8 cellular contexts compared by ENCODE assay signal in the genomic region with DNA sequence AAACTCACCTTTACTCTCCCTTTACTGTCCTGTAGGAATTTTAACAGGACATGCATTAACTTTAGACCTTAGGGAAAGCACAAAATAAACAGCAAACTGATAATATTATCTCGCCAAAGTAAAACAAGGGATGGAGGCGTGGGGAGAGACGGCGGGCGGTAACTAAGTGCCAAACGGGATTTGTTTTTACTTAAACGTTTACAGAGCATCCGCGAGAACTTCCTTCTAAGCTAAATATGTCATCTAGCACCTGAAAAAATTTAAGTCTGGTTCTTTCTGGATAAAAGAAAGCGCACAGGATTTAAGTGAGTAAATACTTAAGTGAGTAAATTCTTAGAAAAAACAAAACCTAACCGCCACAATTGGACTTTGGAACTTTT.
DNase-seq lines count a peak whose midpoint lies in the region; ATAC-seq, FAIRE-seq and TF ChIP-seq lines count a peak whose summit lies in the region.

No MANE protein-coding gene starts in this region.

- H3F3A ChIP-seq in SK-N-SH (replicated peaks; ENCODE audit: insufficient read depth) = no peaks in the 10 kb centered on the region

- TF ChIP-seq CTCF in SK-N-SH (IDR thresholded peaks at IDR 0.05) (no peak), foreskin fibroblast (IDR thresholded peaks at IDR 0.05; ENCODE audit: low read depth, low read length) (no peak)

- no peaks in the 10 kb centered on the region for H3K4me1 ChIP-seq in SK-N-SH (ENCODE audit: control insufficient read depth in 1 of 2, insufficient read depth in 2 of 2, low read depth in 1 of 2, low read length in 1 of 2)

- no peaks in the 10 kb centered on the region for H4K20me1 ChIP-seq in SK-N-SH (ENCODE audit: insufficient read depth)

- 85% methylated on average over 11 of the region's 11 CpGs for WGBS in SK-N-SH (ENCODE audit: low lambda C conversion rate)

- CTCF ChIA-PET in SK-N-SH (lab: Yijun Ruan, JAX) = no interaction called here

- H3K4me3 ChIP-seq in SK-N-SH (ENCODE audit: low read depth in 2 of 2, low read length in 1 of 2) (no peak overlapping the region), foreskin fibroblast (ENCODE audit: low read depth in 1 of 2, low read length in 2 of 2) (peak overlapping the region; percentile 59 to 64)

- H3K4me2 ChIP-seq in SK-N-SH = no peak overlapping the region

- POLR2A ChIA-PET in SK-N-SH (lab: Yijun Ruan, JAX) = no interaction called here

- DNase-seq in SK-N-SH (no peak), RKO (ENCODE audit: low spot score) (peak; percentile 63), foreskin fibroblast (no peak), pons (ENCODE audit: low spot score) (peak; percentile 24), NCI-H1694 (lab: John Stamatoyannopoulos, UW) (no peak), GM12891 (ENCODE audit: insufficient read length, low spot score) (no peak)
- no peak for DNase-seq in activated CD4-positive, CD25-positive, alpha-beta regulatory T cell (lab: John Stamatoyannopoulos, UW)

- H3K9me3 ChIP-seq in SK-N-SH = no peaks in the 10 kb centered on the region

- TF ChIP-seq POLR2A in GM12891 (IDR thresholded peaks at IDR 0.05; ENCODE audit: low read depth, low read length) = no peak

- H3K9me2 ChIP-seq in SK-N-SH = no peaks in the 10 kb centered on the region

- no peaks in the 10 kb centered on the region for H3K36me3 ChIP-seq in SK-N-SH (replicated peaks in 1 of 2; ENCODE audit: control insufficient read depth in 1 of 2, insufficient read depth in 2 of 2, low read length in 1 of 2)

- FAIRE-seq in GM12891 (lab: Jason Lieb, UNC) = no peak

- peak overlapping the region; percentile 35; the same call in 1 of the 2 replicates for H2AFZ ChIP-seq in SK-N-SH (ENCODE audit: low read depth)

- ATAC-seq in SK-N-SH treated with all-trans-retinoic acid at 6 μM for 48 hours = no peak

- H3K27me3 ChIP-seq in SK-N-SH (ENCODE audit: insufficient read depth) = no peaks in the 10 kb centered on the region

- no peak for TF ChIP-seq EP300 in SK-N-SH (IDR thresholded peaks at IDR 0.05; ENCODE audit: borderline replicate concordance in 1 of 2, low read depth in 1 of 2, low read length in 1 of 2)

- H3K9ac ChIP-seq in SK-N-SH = no peak overlapping the region

- no peak overlapping the region for H3K27ac ChIP-seq in SK-N-SH (ENCODE audit: low read depth in 2 of 2, low read length in 1 of 2)

- H3K79me2 ChIP-seq in SK-N-SH (ENCODE audit: insufficient read depth) = no peaks in the 10 kb centered on the region

- no peak for TF ChIP-seq RAD21 in SK-N-SH (IDR thresholded peaks at IDR 0.05; ENCODE audit: low read length)

TF ChIP-seq in SK-N-SH, 30 proteins besides CTCF, POLR2A, EP300 and RAD21 (continues in another document):
- TF ChIP-seq, protein P1, sequence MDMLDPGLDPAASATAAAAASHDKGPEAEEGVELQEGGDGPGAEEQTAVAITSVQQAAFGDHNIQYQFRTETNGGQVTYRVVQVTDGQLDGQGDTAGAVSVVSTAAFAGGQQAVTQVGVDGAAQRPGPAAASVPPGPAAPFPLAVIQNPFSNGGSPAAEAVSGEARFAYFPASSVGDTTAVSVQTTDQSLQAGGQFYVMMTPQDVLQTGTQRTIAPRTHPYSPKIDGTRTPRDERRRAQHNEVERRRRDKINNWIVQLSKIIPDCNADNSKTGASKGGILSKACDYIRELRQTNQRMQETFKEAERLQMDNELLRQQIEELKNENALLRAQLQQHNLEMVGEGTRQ (IDR thresholded peaks at IDR 0.05; ENCODE audit: borderline replicate concordance, low read depth, low read length) = no peak
- no peak for TF ChIP-seq JUND (IDR thresholded peaks at IDR 0.05)
- TF ChIP-seq, protein P2, sequence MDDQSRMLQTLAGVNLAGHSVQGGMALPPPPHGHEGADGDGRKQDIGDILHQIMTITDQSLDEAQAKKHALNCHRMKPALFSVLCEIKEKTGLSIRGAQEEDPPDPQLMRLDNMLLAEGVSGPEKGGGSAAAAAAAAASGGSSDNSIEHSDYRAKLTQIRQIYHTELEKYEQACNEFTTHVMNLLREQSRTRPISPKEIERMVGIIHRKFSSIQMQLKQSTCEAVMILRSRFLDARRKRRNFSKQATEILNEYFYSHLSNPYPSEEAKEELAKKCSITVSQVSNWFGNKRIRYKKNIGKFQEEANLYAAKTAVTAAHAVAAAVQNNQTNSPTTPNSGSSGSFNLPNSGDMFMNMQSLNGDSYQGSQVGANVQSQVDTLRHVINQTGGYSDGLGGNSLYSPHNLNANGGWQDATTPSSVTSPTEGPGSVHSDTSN (IDR thresholded peaks at IDR 0.05) = no peak
- no peak for TF ChIP-seq YY1 (IDR thresholded peaks at IDR 0.05; ENCODE audit: low read depth)
- no peak for TF ChIP-seq SIN3A (IDR thresholded peaks at IDR 0.05; ENCODE audit: borderline replicate concordance, low read depth, low read length)
- TF ChIP-seq TEAD4 (IDR thresholded peaks at IDR 0.05; ENCODE audit: borderline replicate concordance, insufficient read depth) = no peak

TF ChIP-seq in SK-N-SH treated with all-trans-retinoic acid at 6 μM for 48 hours, 23 proteins besides CTCF, POLR2A, EP300 and RAD21 (continues in another document):
- TF ChIP-seq TOX (CRISPR knock-in tag; IDR thresholded peaks at IDR 0.05; ENCODE audit: borderline replicate concordance) = no peak
- no peak for TF ChIP-seq SNAI2 (CRISPR knock-in tag; IDR thresholded peaks at IDR 0.05)
- no peak for TF ChIP-seq ZNF8 (CRISPR knock-in tag; IDR thresholded peaks at IDR 0.05)
- TF ChIP-seq, protein P3, sequence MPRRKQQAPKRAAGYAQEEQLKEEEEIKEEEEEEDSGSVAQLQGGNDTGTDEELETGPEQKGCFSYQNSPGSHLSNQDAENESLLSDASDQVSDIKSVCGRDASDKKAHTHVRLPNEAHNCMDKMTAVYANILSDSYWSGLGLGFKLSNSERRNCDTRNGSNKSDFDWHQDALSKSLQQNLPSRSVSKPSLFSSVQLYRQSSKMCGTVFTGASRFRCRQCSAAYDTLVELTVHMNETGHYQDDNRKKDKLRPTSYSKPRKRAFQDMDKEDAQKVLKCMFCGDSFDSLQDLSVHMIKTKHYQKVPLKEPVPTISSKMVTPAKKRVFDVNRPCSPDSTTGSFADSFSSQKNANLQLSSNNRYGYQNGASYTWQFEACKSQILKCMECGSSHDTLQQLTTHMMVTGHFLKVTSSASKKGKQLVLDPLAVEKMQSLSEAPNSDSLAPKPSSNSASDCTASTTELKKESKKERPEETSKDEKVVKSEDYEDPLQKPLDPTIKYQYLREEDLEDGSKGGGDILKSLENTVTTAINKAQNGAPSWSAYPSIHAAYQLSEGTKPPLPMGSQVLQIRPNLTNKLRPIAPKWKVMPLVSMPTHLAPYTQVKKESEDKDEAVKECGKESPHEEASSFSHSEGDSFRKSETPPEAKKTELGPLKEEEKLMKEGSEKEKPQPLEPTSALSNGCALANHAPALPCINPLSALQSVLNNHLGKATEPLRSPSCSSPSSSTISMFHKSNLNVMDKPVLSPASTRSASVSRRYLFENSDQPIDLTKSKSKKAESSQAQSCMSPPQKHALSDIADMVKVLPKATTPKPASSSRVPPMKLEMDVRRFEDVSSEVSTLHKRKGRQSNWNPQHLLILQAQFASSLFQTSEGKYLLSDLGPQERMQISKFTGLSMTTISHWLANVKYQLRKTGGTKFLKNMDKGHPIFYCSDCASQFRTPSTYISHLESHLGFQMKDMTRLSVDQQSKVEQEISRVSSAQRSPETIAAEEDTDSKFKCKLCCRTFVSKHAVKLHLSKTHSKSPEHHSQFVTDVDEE (CRISPR knock-in tag; IDR thresholded peaks at IDR 0.05) = no peak

TF ChIP-seq in GM12891, 5 proteins besides CTCF, POLR2A, EP300 and RAD21:
- TF ChIP-seq SPI1 (IDR thresholded peaks at IDR 0.05; ENCODE audit: low read depth, low read length) (no peak), POU2F2 (IDR thresholded peaks at IDR 0.05; ENCODE audit: low read depth, low read length) (no peak), POLR2AphosphoS5 (IDR thresholded peaks at IDR 0.05; ENCODE audit: low read depth, low read length) (no peak), TAF1 (IDR thresholded peaks at IDR 0.05; ENCODE audit: low read depth, low read length) (no peak), PAX5 (IDR thresholded peaks at IDR 0.05; ENCODE audit: insufficient read depth, low read length, severe bottlenecking) (no peak)

Comparison
In these comparisons a context has a peak if more than half of its experiments do, and no peak if none do; other contexts are left out.
1. DNase-seq: peak in RKO (single experiment) and pons (single experiment); none in SK-N-SH (single experiment), foreskin fibroblast (0 of 2), NCI-H1694 (single experiment), GM12891 (single experiment) and activated CD4-positive, CD25-positive, alpha-beta regulatory T cell (0 of 4).
2. H3K4me3 ChIP-seq: peak in foreskin fibroblast (2 of 2); none in SK-N-SH (0 of 2).